1 cellular context compared by ENCODE assay signal in genomic region chr15:91127236-91127914, GRCh38.
TF ChIP-seq lines count a peak whose summit lies in the region.

No MANE protein-coding gene starts in this region.

TF ChIP-seq in GM12878, 131 proteins besides CTCF, POLR2A, EP300 and RAD21 (continued from another document):
- TF ChIP-seq RFX5 (IDR thresholded peaks at IDR 0.05; ENCODE audit: low read depth, low read length) (no peak), YY1 (IDR thresholded peaks at IDR 0.05; ENCODE audit: low read depth, low read length) (0 out of 2 replicates have a peak, but pooled peaks have one; percentile 32), RUNX3 (IDR thresholded peaks at IDR 0.05; ENCODE audit: low read length) (peak; percentile 51; the same call in 1 of the 2 replicates), TARDBP (IDR thresholded peaks at IDR 0.05; ENCODE audit: borderline replicate concordance) (no peak), MTA2 (IDR thresholded peaks at IDR 0.05; ENCODE audit: low read depth) (no peak), CBFB (IDR thresholded peaks at IDR 0.05; ENCODE audit: low read depth) (no peak), DPF2 (IDR thresholded peaks at IDR 0.05) (no peak), MXI1 (IDR thresholded peaks at IDR 0.05; ENCODE audit: low read depth, low read length) (no peak), EGR1 (IDR thresholded peaks at IDR 0.05; ENCODE audit: borderline replicate concordance in 1 of 2, low read depth in 2 of 2, low read length in 2 of 2) (peak in 1 of 2 experiments; percentile 49; a peak in 1 of 3 replicates), FOXM1 (IDR thresholded peaks at IDR 0.05; ENCODE audit: low read depth, low read length) (no peak), STAT3 (IDR thresholded peaks at IDR 0.05; ENCODE audit: low read depth, low read length) (no peak), SPI1 (IDR thresholded peaks at IDR 0.05; ENCODE audit: borderline replicate concordance, insufficient read depth, low read depth, low read length) (no peak), HCFC1 (IDR thresholded peaks at IDR 0.05; ENCODE audit: low read length) (no peak)
- TF ChIP-seq, protein P1, sequence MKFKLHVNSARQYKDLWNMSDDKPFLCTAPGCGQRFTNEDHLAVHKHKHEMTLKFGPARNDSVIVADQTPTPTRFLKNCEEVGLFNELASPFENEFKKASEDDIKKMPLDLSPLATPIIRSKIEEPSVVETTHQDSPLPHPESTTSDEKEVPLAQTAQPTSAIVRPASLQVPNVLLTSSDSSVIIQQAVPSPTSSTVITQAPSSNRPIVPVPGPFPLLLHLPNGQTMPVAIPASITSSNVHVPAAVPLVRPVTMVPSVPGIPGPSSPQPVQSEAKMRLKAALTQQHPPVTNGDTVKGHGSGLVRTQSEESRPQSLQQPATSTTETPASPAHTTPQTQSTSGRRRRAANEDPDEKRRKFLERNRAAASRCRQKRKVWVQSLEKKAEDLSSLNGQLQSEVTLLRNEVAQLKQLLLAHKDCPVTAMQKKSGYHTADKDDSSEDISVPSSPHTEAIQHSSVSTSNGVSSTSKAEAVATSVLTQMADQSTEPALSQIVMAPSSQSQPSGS (IDR thresholded peaks at IDR 0.05; ENCODE audit: low read length) = no peak
